Comparison of ENCODE assay signal across 26 cellular contexts in genomic region chr17:30981531-30982519, GRCh38. TPM values are rescaled to one million over a fixed set of nuclear protein-coding genes. Genes with fewer than 3 reads are reported as not detected.
DNase-seq lines count a peak whose midpoint lies in the region; ATAC-seq and TF ChIP-seq lines count a peak whose summit lies in the region.
"Had no signal": no experiment of that assay in that cellular context is flagged by ENCODE, and none has a peak within 500 bp of the region (broad histone marks: within the 10 kb centered on the region; RNA-seq: fewer than 3 reads in every experiment).

No MANE protein-coding gene starts in this region.

- peaks cover 6% of the 10 kb centered on the region for H3K4me1 Mint-ChIP-seq in activated CD8-positive, alpha-beta memory T cell treated with anti-CD3 and anti-CD28 coated beads, Interleukin-2, amount 10 ng/mL, durations not matched to agents 7 days and 5 days
- peaks cover 18 to 25% of the 10 kb centered on the region in 2 donors for H3K4me1 Mint-ChIP-seq in stimulated activated naive B cell treated with anti-CD40 and anti-IgM and Interleukin-4, amounts not matched to agents 10 μg/mL and 1 μg/mL and 100 μg/mL, for 72 hours

- H3K4me3 Mint-ChIP-seq in activated CD8-positive, alpha-beta memory T cell treated with anti-CD3 and anti-CD28 coated beads, Interleukin-2, amount 10 ng/mL, durations not matched to agents 7 days and 5 days, result no peak overlapping the region
- H3K4me3 Mint-ChIP-seq in stimulated activated naive B cell treated with anti-CD40 and anti-IgM and Interleukin-4, amounts not matched to agents 10 μg/mL and 1 μg/mL and 100 μg/mL, for 72 hours, result no peak overlapping the region
- H3K4me3 Mint-ChIP-seq: effector memory CD8-positive, alpha-beta T cell had no signal

- peaks cover 7% of the 10 kb centered on the region for H3K79me2 ChIP-seq in hepatocyte

- no peak for TF ChIP-seq CTCF in RWPE2 (IDR thresholded peaks at IDR 0.05; ENCODE audit: poor library complexity, severe bottlenecking)
- TF ChIP-seq CTCF in epithelial cell of esophagus (IDR thresholded peaks at IDR 0.05; ENCODE audit: insufficient read depth, low read depth, low read length, missing control alignments), result no peak
- no peak for TF ChIP-seq CTCF in hepatocyte (IDR thresholded peaks at IDR 0.05; ENCODE audit: poor library complexity)
- TF ChIP-seq CTCF in lower lobe of right lung (IDR thresholded peaks at IDR 0.05), result no peak

- no peaks in the 10 kb centered on the region for H3K4me1 ChIP-seq in RWPE2 (ENCODE audit: insufficient read depth, poor library complexity, severe bottlenecking)
- no peaks in the 10 kb centered on the region for H3K4me1 ChIP-seq in hepatocyte (ENCODE audit: insufficient read depth)
- no peaks in the 10 kb centered on the region for H3K4me1 ChIP-seq in lower lobe of right lung
- H3K4me1 ChIP-seq: BE2C, colonic mucosa, psoas muscle, sigmoid colon had no signal

- peaks cover 12% of the 10 kb centered on the region for H3K36me3 Mint-ChIP-seq in activated CD8-positive, alpha-beta memory T cell treated with anti-CD3 and anti-CD28 coated beads, Interleukin-2, amount 10 ng/mL, durations not matched to agents 7 days and 5 days
- H3K36me3 Mint-ChIP-seq in stimulated activated naive B cell treated with anti-CD40 and anti-IgM and Interleukin-4, amounts not matched to agents 10 μg/mL and 1 μg/mL and 100 μg/mL, for 72 hours, result peaks cover 18 to 25% of the 10 kb centered on the region in 2 donors

- H4K20me1 ChIP-seq in hepatocyte (ENCODE audit: insufficient read depth, poor library complexity, severe bottlenecking), result no peaks in the 10 kb centered on the region

- no peak overlapping the region for H3K4me3 ChIP-seq in RWPE2 (ENCODE audit: severe bottlenecking)
- H3K4me3 ChIP-seq in epithelial cell of esophagus (ENCODE audit: low read length), result no peak overlapping the region
- H3K4me3 ChIP-seq in hepatocyte, result no peak overlapping the region
- H3K4me3 ChIP-seq in lower lobe of right lung, result no peak overlapping the region
- H3K4me3 ChIP-seq: colonic mucosa, esophagus squamous epithelium, MG63, psoas muscle, sigmoid colon, thoracic aorta had no signal

- H3K9me2 ChIP-seq in hepatocyte (replicated peaks; ENCODE audit: insufficient read depth), result no peaks in the 10 kb centered on the region

- no peak overlapping the region for H3K4me2 ChIP-seq in hepatocyte

- no peaks in the 10 kb centered on the region for H3K27me3 ChIP-seq in RWPE2 (ENCODE audit: insufficient read depth, poor library complexity, severe bottlenecking)
- H3K27me3 ChIP-seq in hepatocyte, result no peaks in the 10 kb centered on the region
- no peaks in the 10 kb centered on the region for H3K27me3 ChIP-seq in lower lobe of right lung (ENCODE audit: low read depth)
- H3K27me3 ChIP-seq: BE2C, colonic mucosa, esophagus squamous epithelium, MG63, neutrophil, sigmoid colon had no signal

- peaks cover 3% of the 10 kb centered on the region for H3K9me3 Mint-ChIP-seq in activated CD8-positive, alpha-beta memory T cell treated with anti-CD3 and anti-CD28 coated beads, Interleukin-2, amount 10 ng/mL, durations not matched to agents 7 days and 5 days (ENCODE audit: low read depth)
- H3K9me3 Mint-ChIP-seq in stimulated activated naive B cell treated with anti-CD40 and anti-IgM and Interleukin-4, amounts not matched to agents 10 μg/mL and 1 μg/mL and 100 μg/mL, for 72 hours, result no peaks in the 10 kb centered on the region
- H3K9me3 Mint-ChIP-seq: effector memory CD8-positive, alpha-beta T cell had no signal

- peak; percentile 48 for DNase-seq in activated CD8-positive, alpha-beta memory T cell treated with anti-CD3 and anti-CD28 coated beads, Interleukin-2, amount 50 U/mL, for 48 hours
- no peak for DNase-seq in activated CD8-positive, alpha-beta memory T cell treated with anti-CD3 and anti-CD28 coated beads, Interleukin-2, amount 10 ng/mL, durations not matched to agents 7 days and 5 days
- DNase-seq in RWPE2 (ENCODE audit: low spot score) (no peak), epithelial cell of esophagus (ENCODE audit: low read depth) (peak; percentile 45), hepatocyte (ENCODE audit: low spot score) (no peak), lower lobe of right lung (no peak)
- no peak for DNase-seq in stimulated activated naive B cell treated with anti-CD40 and anti-IgM and Interleukin-4, amounts not matched to agents 10 μg/mL and 1 μg/mL and 100 μg/mL, for 72 hours
- DNase-seq: activated CD8-positive, alpha-beta memory T cell treated with anti-CD3 and anti-CD28 coated beads for 24 hours; activated naive CD4-positive, alpha-beta T cell treated with anti-CD3 and anti-CD28 coated beads, Interleukin-2, amount 50 U/mL, for 16 hours; amygdala; BE2C; colonic mucosa; effector memory CD8-positive, alpha-beta T cell; esophagus squamous epithelium; H7; hippocampal formation; MG63; NCI-H1105 treated with DMSO at 0.1 percent for 48 hours; NCI-H1930; NCI-H226; psoas muscle; sigmoid colon; stimulated activated naive CD4-positive, alpha-beta T cell treated with Interleukin-2 at 50 U/mL for 16 hours had no signal

- no peaks in the 10 kb centered on the region for H3K27me3 Mint-ChIP-seq in activated CD8-positive, alpha-beta memory T cell treated with anti-CD3 and anti-CD28 coated beads, Interleukin-2, amount 10 ng/mL, durations not matched to agents 7 days and 5 days
- H3K27me3 Mint-ChIP-seq in stimulated activated naive B cell treated with anti-CD40 and anti-IgM and Interleukin-4, amounts not matched to agents 10 μg/mL and 1 μg/mL and 100 μg/mL, for 72 hours, result no peaks in the 10 kb centered on the region
- H3K27me3 Mint-ChIP-seq: effector memory CD8-positive, alpha-beta T cell had no signal

- H3K9me3 ChIP-seq in RWPE2 (ENCODE audit: severe bottlenecking), result no peaks in the 10 kb centered on the region
- H3K9me3 ChIP-seq in hepatocyte (ENCODE audit: low read depth), result no peaks in the 10 kb centered on the region
- no peaks in the 10 kb centered on the region for H3K9me3 ChIP-seq in lower lobe of right lung
- H3K9me3 ChIP-seq: BE2C, colonic mucosa, esophagus squamous epithelium, MG63, neutrophil, psoas muscle, sigmoid colon, thoracic aorta had no signal

- intact Hi-C loops in lower lobe of right lung (cut with DNase I), result no loop called here

- CTCF ChIA-PET in activated CD8-positive, alpha-beta memory T cell treated with anti-CD3 and anti-CD28 coated beads, Interleukin-2, amount 10 ng/mL, durations not matched to agents 7 days and 5 days (lab: Charles Lee), result no interaction called here

- no peak overlapping the region for H3K27ac ChIP-seq in RWPE2 (ENCODE audit: poor library complexity, severe bottlenecking)
- H3K27ac ChIP-seq in hepatocyte, result no peak overlapping the region
- H3K27ac ChIP-seq in lower lobe of right lung, result no peak overlapping the region
- H3K27ac ChIP-seq: colonic mucosa, esophagus squamous epithelium, neutrophil, psoas muscle, sigmoid colon, thoracic aorta had no signal

- WGBS in hepatocyte (ENCODE audit: low lambda C conversion rate, missing lambda C conversion rate), result 81% methylated on average over 8 of the region's 8 CpGs

- ATAC-seq in activated CD8-positive, alpha-beta memory T cell treated with anti-CD3 and anti-CD28 coated beads, Interleukin-2, amount 10 ng/mL, durations not matched to agents 7 days and 5 days, result no peak
- ATAC-seq in RWPE2 (ENCODE audit: low read depth), result peak; percentile 33; the same call in 2 of the 3 replicates
- no peak for ATAC-seq in stimulated activated naive B cell treated with anti-CD40 and anti-IgM and Interleukin-4, amounts not matched to agents 10 μg/mL and 1 μg/mL and 100 μg/mL, for 72 hours (replicated peaks)
- no peak for ATAC-seq in lower lobe of right lung
- ATAC-seq in GM18907 (IDR thresholded peaks at IDR 0.05; ENCODE audit: unreplicated experiment), result no peak
- ATAC-seq: effector memory CD8-positive, alpha-beta T cell; psoas muscle had no signal

- H3K27ac Mint-ChIP-seq in activated CD8-positive, alpha-beta memory T cell treated with anti-CD3 and anti-CD28 coated beads, Interleukin-2, amount 10 ng/mL, durations not matched to agents 7 days and 5 days, result no peak overlapping the region
- peak overlapping the region; percentile 4 for H3K27ac Mint-ChIP-seq in stimulated activated naive B cell treated with anti-CD40 and anti-IgM and Interleukin-4, amounts not matched to agents 10 μg/mL and 1 μg/mL and 100 μg/mL, for 72 hours

- H2AFZ ChIP-seq in hepatocyte, result no peak overlapping the region

- H3K36me3 ChIP-seq in RWPE2 (ENCODE audit: low read depth) (no peaks in the 10 kb centered on the region; the same call in 1 of the 2 replicates), hepatocyte (replicated peaks; ENCODE audit: insufficient read depth, low read depth) (no peaks in the 10 kb centered on the region), lower lobe of right lung (peaks cover 25% of the 10 kb centered on the region)
- H3K36me3 ChIP-seq: BE2C, colonic mucosa had no signal

RNA-seq across cellular contexts. Expression of gene RNF135, which starts 11.0 kb away (rescaled TPM):
- total RNA-seq in activated CD8-positive, alpha-beta memory T cell treated with anti-CD3 and anti-CD28 coated beads, Interleukin-2, amount 10 ng/mL, durations not matched to agents 7 days and 5 days, result 1 to 10 TPM; 9.1 to 9.5 TPM
- total RNA-seq in hepatocyte, result 7.6 and 8.9 TPM in 2 replicates
- polyA plus RNA-seq in hepatocyte, result 10.1 and 16.7 TPM in 2 replicates
- total RNA-seq in lower lobe of right lung, result 29.2 TPM

Comparison
In these comparisons a context has a peak if more than half of its experiments do, and no peak if none do; other contexts are left out.
1. DNase-seq: peak in activated CD8-positive, alpha-beta memory T cell treated with anti-CD3 and anti-CD28 coated beads, Interleukin-2, amount 50 U/mL, for 48 hours (single experiment) and epithelial cell of esophagus (single experiment); none in activated CD8-positive, alpha-beta memory T cell treated with anti-CD3 and anti-CD28 coated beads, Interleukin-2, amount 10 ng/mL, durations not matched to agents 7 days and 5 days (single experiment), RWPE2 (single experiment), stimulated activated naive B cell treated with anti-CD40 and anti-IgM and Interleukin-4, amounts not matched to agents 10 μg/mL and 1 μg/mL and 100 μg/mL, for 72 hours (single experiment), hepatocyte (single experiment) and lower lobe of right lung (single experiment).